In the genomic region with DNA sequence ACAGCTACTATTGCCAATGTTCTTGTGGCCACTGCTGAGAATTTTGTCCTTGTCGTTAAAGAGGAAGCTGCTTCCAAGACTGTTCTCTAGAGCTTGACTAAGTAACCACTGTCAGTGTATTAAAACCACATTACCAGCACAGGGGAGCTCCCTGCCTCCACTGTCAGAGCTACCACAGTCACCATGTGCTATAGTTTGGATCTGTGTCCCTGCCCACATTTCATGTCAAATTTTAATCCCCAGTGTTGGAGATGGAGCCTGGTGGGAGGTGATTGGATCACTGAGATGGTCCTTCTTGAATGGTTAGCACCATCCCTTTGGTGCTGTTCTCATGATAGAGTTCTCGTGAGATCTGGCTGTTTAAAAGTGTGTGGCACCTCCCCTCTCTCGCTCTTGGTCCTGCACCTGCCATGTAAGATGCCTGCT, we compare ENCODE assay signal across 8 cellular contexts. TPM values are rescaled to one million over a fixed set of nuclear protein-coding genes. Genes with fewer than 3 reads are reported as not detected.
DNase-seq lines count a peak whose midpoint lies in the region; ATAC-seq and TF ChIP-seq lines count a peak whose summit lies in the region.

No MANE protein-coding gene starts in this region.

- H3K36me3 Mint-ChIP-seq in memory B cell = peaks cover 4% of the 10 kb centered on the region
- H3K36me3 Mint-ChIP-seq in type B pancreatic cell = peaks cover 5% of the 10 kb centered on the region

- H3K36me3 ChIP-seq in HEK293 (ENCODE audit: control insufficient read depth in 2 of 2, insufficient read depth in 1 of 2, low read length in 2 of 2) (no peaks in the 10 kb centered on the region), OCI-LY7 (ENCODE audit: insufficient read depth, low read length) (peaks cover 6% of the 10 kb centered on the region; the same call in 1 of the 2 replicates), adrenal gland (replicated peaks in 1 of 2) (no peaks in the 10 kb centered on the region), heart left ventricle (no peaks in the 10 kb centered on the region)

- no peaks in the 10 kb centered on the region for H4K20me1 ChIP-seq in OCI-LY7 (ENCODE audit: insufficient read depth, low read length)

- H3K4me3 ChIP-seq in HEK293 (ENCODE audit: low read depth, low read length) (no peak overlapping the region), OCI-LY7 (ENCODE audit: low read depth, low read length, poor library complexity, severe bottlenecking) (no peak overlapping the region), adrenal gland (no peak overlapping the region), heart left ventricle (no peak overlapping the region)

- in situ Hi-C loops in GM13976 (cut with MboI; ENCODE audit: low sequenced_read_pairs, unreplicated experiment) = no loop called here

- H3K27me3 Mint-ChIP-seq in memory B cell (no peaks in the 10 kb centered on the region), type B pancreatic cell (no peaks in the 10 kb centered on the region)

- CTCF ChIA-PET in HEK293 (lab: Yijun Ruan, JAX) (interaction anchor here (1.2 kb wide), 1 partner anchor 14 kb away, joined by 6 read pairs; no protein-coding TSS in a partner anchor), OCI-LY7 (lab: Charles Lee; ENCODE audit: unreplicated experiment) (no interaction called here)

- intact Hi-C loops in OCI-LY7 (cut with micrococcal nuclease; ENCODE audit: unreplicated experiment) (no loop called here), adrenal gland (cut with DNase I) (no loop called here), heart left ventricle (cut with DNase I) (no loop called here)

- H3K9me2 ChIP-seq in OCI-LY7 (ENCODE audit: insufficient read depth, low read length) = no peaks in the 10 kb centered on the region

- H3K27ac Mint-ChIP-seq in memory B cell (peak overlapping the region; percentile 67), type B pancreatic cell (no peak overlapping the region)

- TF ChIP-seq CTCF in GM13976 (IDR thresholded peaks at IDR 0.05; ENCODE audit: borderline replicate concordance, control extremely low read depth, extremely low read depth, insufficient read depth, missing control alignments) (no peak), HEK293 (tag by site-specific recombination; IDR thresholded peaks at IDR 0.05) (no peak), OCI-LY7 (conservative IDR thresholded peaks at IDR 0.05; ENCODE audit: low read length) (no peak), adrenal gland (IDR thresholded peaks at IDR 0.05) (no peak), type B pancreatic cell (conservative IDR thresholded peaks at IDR 0.05) (no peak), heart left ventricle (IDR thresholded peaks at IDR 0.05) (no peak)

- H3K9me3 ChIP-seq in HEK293 (ENCODE audit: control insufficient read depth, insufficient read depth, low read depth, low read length) = no peaks in the 10 kb centered on the region
- peaks cover 25% of the 10 kb centered on the region for H3K9me3 ChIP-seq in OCI-LY7 (ENCODE audit: low read length)
- H3K9me3 ChIP-seq in adrenal gland (replicated peaks in 1 of 3) = peaks cover 0 to 8% (median 0%) of the 10 kb centered on the region in 3 donors
- peaks cover 0 to 24% (median 15%) of the 10 kb centered on the region in 12 donors for H3K9me3 ChIP-seq in heart left ventricle

- H3K79me2 ChIP-seq in OCI-LY7 (ENCODE audit: insufficient read depth, low read depth, low read length) = no peaks in the 10 kb centered on the region

- POLR2A ChIA-PET in HEK293 (lab: Yijun Ruan, JAX) = no interaction called here
- POLR2A ChIA-PET in OCI-LY7 (lab: Charles Lee) = interaction anchor here (0.5 to 2.0 kb wide), 6 partner anchors 9 to 436 kb away, joined by 3 to 8 read pairs (median 4); no protein-coding TSS in a partner anchor

- WGBS in adrenal gland, 4 donors = 84 to 90% (median 86%) methylated on average over 3 of the region's 3 CpGs
- WGBS in heart left ventricle, 4 donors = 83 to 93% (median 89%) methylated on average over 3 of the region's 3 CpGs

- H3K27ac ChIP-seq in HEK293 (ENCODE audit: extremely low read depth, low read depth, low read length) (no peak overlapping the region), OCI-LY7 (ENCODE audit: low read depth, low read length, poor library complexity, severe bottlenecking) (no peak overlapping the region), adrenal gland (no peak overlapping the region), heart left ventricle (no peak overlapping the region)

- peaks cover 6% of the 10 kb centered on the region for H3K9me3 Mint-ChIP-seq in memory B cell
- H3K9me3 Mint-ChIP-seq in type B pancreatic cell = peaks cover 7% of the 10 kb centered on the region

- ATAC-seq in memory B cell (ENCODE audit: low read depth) = peak; percentile 88
- no peak for ATAC-seq in heart left ventricle

- TF ChIP-seq POLR2A in adrenal gland (IDR thresholded peaks at IDR 0.05) (no peak), heart left ventricle (IDR thresholded peaks at IDR 0.05) (no peak)

- no peak overlapping the region for H3K4me2 ChIP-seq in OCI-LY7 (ENCODE audit: low read length)

- peak overlapping the region; percentile 34 for H3K4me3 Mint-ChIP-seq in memory B cell
- H3K4me3 Mint-ChIP-seq in type B pancreatic cell = no peak overlapping the region

- peak overlapping the region; percentile 46; the same call in 1 of the 2 replicates for H2AFZ ChIP-seq in OCI-LY7 (ENCODE audit: low read length)

- no peaks in the 10 kb centered on the region for H3K4me1 ChIP-seq in HEK293 (ENCODE audit: control insufficient read depth, insufficient read depth, low read length)
- H3K4me1 ChIP-seq in OCI-LY7 (ENCODE audit: insufficient read depth, low read length, poor library complexity, severe bottlenecking) = peaks cover 17% of the 10 kb centered on the region
- H3K4me1 ChIP-seq in adrenal gland (replicated peaks in 1 of 2) = no peaks in the 10 kb centered on the region
- H3K4me1 ChIP-seq in heart left ventricle = peaks cover 0 to 5% (median 0%) of the 10 kb centered on the region in 12 donors

- BruUV-seq in OCI-LY7 (replicated peaks; lab: Mats Ljungman, UMichigan) = no TSS peak

- H3K4me1 Mint-ChIP-seq in memory B cell (peaks cover 20% of the 10 kb centered on the region), type B pancreatic cell (ENCODE audit: unreplicated experiment) (peaks cover 4% of the 10 kb centered on the region)

- DNase-seq in GM13976 (ENCODE audit: low spot score) (peak; percentile 72), OCI-LY7 (ENCODE audit: low spot score) (peak; percentile 53), memory B cell (ENCODE audit: low spot score in 2 of 2) (peak; percentile 28 to 35), adrenal gland (no peak), type B pancreatic cell (ENCODE audit: extremely low spot score, unreplicated experiment) (no peak), NCI-H2107 (lab: John Stamatoyannopoulos, UW) (no peak), heart left ventricle (no peak)

- no peaks in the 10 kb centered on the region for H3K27me3 ChIP-seq in adrenal gland
- H3K27me3 ChIP-seq in heart left ventricle = no peaks in the 10 kb centered on the region

TF ChIP-seq in HEK293, 187 proteins besides CTCF, POLR2A, EP300 and RAD21:
- TF ChIP-seq ZNF292 (tag by site-specific recombination; IDR thresholded peaks at IDR 0.05; ENCODE audit: borderline replicate concordance, low read depth) (no peak), ZNF341 (tag by site-specific recombination; IDR thresholded peaks at IDR 0.05; ENCODE audit: low read depth) (peak; percentile 55)

RNA-seq across cellular contexts. Expression of a gene that starts 23.2 kb away (rescaled TPM):
- total RNA-seq in OCI-LY7 (2014; rRNA removed; shearing (Covaris generic)) = 100 and 101 TPM in 2 replicates
- total RNA-seq in OCI-LY7 (2022) = 164 and 166 TPM in 2 replicates
- total RNA-seq in adrenal gland = 100 to 1,000 TPM; 113 to 302 (median 168) TPM
- 100 to 1,000 TPM in 1 of 3 donors, 10 to 100 TPM in 2; 74.6 to 264 (median 80.3) TPM for polyA plus RNA-seq in adrenal gland
- 110 and 151 TPM in 2 replicates for total RNA-seq in type B pancreatic cell (ENCODE audit: low replicate concordance)
- total RNA-seq in heart left ventricle = 100 to 1,000 TPM in 1 of 9 donors, 10 to 100 TPM in 8; 39.2 to 113 (median 52.2) TPM
- polyA plus RNA-seq in heart left ventricle = 10 to 100 TPM; 25.3 to 84.5 TPM

Comparison
In these comparisons a context has a peak if more than half of its experiments do, and no peak if none do; other contexts are left out.
1. DNase-seq: peak in GM13976 (single experiment), OCI-LY7 (single experiment) and memory B cell (2 of 2); none in adrenal gland (0 of 7), type B pancreatic cell (single experiment), NCI-H2107 (single experiment) and heart left ventricle (0 of 5).